1 cellular context compared by ENCODE assay signal in the genomic region with DNA sequence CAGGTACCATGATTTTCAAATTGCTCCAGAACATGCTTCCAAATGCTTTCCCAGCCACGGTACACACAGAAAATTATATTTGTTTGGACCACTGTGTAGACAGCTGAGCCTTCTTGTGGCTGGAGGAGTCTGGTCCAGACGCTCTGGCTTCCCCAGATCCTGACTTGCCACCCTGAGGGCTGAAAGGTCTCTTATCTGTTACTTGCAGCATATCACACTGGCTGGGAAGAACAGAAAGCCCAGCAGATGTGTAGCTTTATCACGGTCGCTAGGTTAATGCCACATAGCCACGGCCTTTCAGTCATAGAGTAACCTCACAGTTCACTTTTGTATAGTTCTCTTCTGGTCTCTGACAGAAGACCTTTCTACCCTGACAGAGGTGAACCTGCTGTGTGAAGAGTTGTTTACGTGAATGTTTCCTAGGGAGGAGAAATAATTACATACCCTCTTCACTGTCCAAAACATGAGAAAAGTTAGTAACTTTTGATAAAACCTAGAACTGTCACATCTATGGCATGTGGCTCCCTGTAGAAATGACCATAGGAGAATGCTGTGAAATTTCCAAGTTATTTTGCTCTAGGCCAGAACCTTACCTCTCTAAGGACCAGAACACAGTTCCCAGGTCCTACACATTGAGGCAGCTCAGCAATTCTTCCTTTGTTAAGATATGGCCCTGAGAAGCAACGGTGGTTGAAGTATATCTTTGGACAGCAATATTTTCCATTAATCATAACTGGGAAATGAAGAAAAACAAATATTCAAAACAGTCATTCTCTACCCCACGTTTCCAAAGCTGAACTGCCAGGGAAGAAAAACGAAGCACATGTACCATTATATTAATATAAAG.
TF ChIP-seq lines count a peak whose summit lies in the region.

No MANE protein-coding gene starts in this region.

TF ChIP-seq in K562, 482 proteins besides CTCF, POLR2A, EP300 and RAD21 (continued from another document and continues in another):
- TF ChIP-seq, protein P1, sequence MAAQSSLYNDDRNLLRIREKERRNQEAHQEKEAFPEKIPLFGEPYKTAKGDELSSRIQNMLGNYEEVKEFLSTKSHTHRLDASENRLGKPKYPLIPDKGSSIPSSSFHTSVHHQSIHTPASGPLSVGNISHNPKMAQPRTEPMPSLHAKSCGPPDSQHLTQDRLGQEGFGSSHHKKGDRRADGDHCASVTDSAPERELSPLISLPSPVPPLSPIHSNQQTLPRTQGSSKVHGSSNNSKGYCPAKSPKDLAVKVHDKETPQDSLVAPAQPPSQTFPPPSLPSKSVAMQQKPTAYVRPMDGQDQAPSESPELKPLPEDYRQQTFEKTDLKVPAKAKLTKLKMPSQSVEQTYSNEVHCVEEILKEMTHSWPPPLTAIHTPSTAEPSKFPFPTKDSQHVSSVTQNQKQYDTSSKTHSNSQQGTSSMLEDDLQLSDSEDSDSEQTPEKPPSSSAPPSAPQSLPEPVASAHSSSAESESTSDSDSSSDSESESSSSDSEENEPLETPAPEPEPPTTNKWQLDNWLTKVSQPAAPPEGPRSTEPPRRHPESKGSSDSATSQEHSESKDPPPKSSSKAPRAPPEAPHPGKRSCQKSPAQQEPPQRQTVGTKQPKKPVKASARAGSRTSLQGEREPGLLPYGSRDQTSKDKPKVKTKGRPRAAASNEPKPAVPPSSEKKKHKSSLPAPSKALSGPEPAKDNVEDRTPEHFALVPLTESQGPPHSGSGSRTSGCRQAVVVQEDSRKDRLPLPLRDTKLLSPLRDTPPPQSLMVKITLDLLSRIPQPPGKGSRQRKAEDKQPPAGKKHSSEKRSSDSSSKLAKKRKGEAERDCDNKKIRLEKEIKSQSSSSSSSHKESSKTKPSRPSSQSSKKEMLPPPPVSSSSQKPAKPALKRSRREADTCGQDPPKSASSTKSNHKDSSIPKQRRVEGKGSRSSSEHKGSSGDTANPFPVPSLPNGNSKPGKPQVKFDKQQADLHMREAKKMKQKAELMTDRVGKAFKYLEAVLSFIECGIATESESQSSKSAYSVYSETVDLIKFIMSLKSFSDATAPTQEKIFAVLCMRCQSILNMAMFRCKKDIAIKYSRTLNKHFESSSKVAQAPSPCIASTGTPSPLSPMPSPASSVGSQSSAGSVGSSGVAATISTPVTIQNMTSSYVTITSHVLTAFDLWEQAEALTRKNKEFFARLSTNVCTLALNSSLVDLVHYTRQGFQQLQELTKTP (IDR thresholded peaks at IDR 0.05; ENCODE audit: low read depth in 1 of 2, partially characterized antibody in 2 of 2) = no peak
- TF ChIP-seq SMC3 (conservative IDR thresholded peaks at IDR 0.05; ENCODE audit: insufficient read depth, low read depth, low read length) = no peak
- TF ChIP-seq ZNF589 (CRISPR knock-in tag; IDR thresholded peaks at IDR 0.05; ENCODE audit: low read depth) = 0 out of 2 replicates have a peak, but pooled peaks have one; percentile 41
- 0 out of 4 replicates have a peak, but pooled peaks of 1 of the 2 experiments have one; percentile 50 for TF ChIP-seq TEAD1 (CRISPR knock-in tag; IDR thresholded peaks at IDR 0.05)
- no peak; the same call in 1 of the 2 replicates for TF ChIP-seq FOSL1 (tag; conservative IDR thresholded peaks at IDR 0.05)
- TF ChIP-seq HMG20B (CRISPR knock-in tag; IDR thresholded peaks at IDR 0.05) = no peak
- TF ChIP-seq, protein P2, sequence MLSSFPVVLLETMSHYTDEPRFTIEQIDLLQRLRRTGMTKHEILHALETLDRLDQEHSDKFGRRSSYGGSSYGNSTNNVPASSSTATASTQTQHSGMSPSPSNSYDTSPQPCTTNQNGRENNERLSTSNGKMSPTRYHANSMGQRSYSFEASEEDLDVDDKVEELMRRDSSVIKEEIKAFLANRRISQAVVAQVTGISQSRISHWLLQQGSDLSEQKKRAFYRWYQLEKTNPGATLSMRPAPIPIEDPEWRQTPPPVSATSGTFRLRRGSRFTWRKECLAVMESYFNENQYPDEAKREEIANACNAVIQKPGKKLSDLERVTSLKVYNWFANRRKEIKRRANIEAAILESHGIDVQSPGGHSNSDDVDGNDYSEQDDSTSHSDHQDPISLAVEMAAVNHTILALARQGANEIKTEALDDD (IDR thresholded peaks at IDR 0.05) = peak; percentile 56; the same call in 1 of the 2 replicates
- no peak for TF ChIP-seq CCNT2 (IDR thresholded peaks at IDR 0.05; ENCODE audit: borderline replicate concordance, extremely low read depth, insufficient read length, low read depth, low read length)
- TF ChIP-seq, protein P3, sequence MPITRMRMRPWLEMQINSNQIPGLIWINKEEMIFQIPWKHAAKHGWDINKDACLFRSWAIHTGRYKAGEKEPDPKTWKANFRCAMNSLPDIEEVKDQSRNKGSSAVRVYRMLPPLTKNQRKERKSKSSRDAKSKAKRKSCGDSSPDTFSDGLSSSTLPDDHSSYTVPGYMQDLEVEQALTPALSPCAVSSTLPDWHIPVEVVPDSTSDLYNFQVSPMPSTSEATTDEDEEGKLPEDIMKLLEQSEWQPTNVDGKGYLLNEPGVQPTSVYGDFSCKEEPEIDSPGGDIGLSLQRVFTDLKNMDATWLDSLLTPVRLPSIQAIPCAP (CRISPR knock-in tag; IDR thresholded peaks at IDR 0.05; ENCODE audit: borderline replicate concordance) = no peak
- TF ChIP-seq TARDBP (IDR thresholded peaks at IDR 0.05) = no peak
- TF ChIP-seq, protein P4, sequence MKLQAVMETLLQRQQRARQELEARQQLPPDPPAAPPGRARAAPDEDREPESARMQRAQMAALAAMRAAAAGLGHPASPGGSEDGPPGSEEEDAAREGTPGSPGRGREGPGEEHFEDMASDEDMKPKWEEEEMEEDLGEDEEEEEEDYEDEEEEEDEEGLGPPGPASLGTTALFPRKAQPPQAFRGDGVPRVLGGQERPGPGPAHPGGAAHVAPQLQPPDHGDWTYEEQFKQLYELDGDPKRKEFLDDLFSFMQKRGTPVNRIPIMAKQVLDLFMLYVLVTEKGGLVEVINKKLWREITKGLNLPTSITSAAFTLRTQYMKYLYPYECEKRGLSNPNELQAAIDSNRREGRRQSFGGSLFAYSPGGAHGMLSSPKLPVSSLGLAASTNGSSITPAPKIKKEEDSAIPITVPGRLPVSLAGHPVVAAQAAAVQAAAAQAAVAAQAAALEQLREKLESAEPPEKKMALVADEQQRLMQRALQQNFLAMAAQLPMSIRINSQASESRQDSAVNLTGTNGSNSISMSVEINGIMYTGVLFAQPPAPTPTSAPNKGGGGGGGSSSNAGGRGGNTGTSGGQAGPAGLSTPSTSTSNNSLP (IDR thresholded peaks at IDR 0.05; ENCODE audit: borderline replicate concordance, low read depth, low read length) = peak; percentile 82; the same call in 1 of the 2 replicates
- TF ChIP-seq YBX1 (IDR thresholded peaks at IDR 0.05) = no peak
- no peak for TF ChIP-seq ASH1L (IDR thresholded peaks at IDR 0.05; ENCODE audit: borderline replicate concordance, low read depth, partially characterized antibody)
- TF ChIP-seq HOXB6 (CRISPR knock-in tag; IDR thresholded peaks at IDR 0.05; ENCODE audit: borderline replicate concordance) = no peak
- TF ChIP-seq RHOXF2B (CRISPR knock-in tag; conservative IDR thresholded peaks at IDR 0.05) = no peak
- no peak for TF ChIP-seq PTBP1 (IDR thresholded peaks at IDR 0.05; ENCODE audit: low read depth, low read length)
- peak; percentile 74 for TF ChIP-seq BCOR (IDR thresholded peaks at IDR 0.05)
- TF ChIP-seq ZBTB8A (IDR thresholded peaks at IDR 0.05; ENCODE audit: partially characterized antibody) = no peak
- TF ChIP-seq MTA3 (IDR thresholded peaks at IDR 0.05; ENCODE audit: borderline replicate concordance) = peak; percentile 49; the same call in 1 of the 2 replicates
- TF ChIP-seq ARID1B (IDR thresholded peaks at IDR 0.05) = peak; percentile 97
- TF ChIP-seq ZNF75A (CRISPR knock-in tag; IDR thresholded peaks at IDR 0.05) = no peak
- peak; percentile 72; the same call in 1 of the 2 replicates for TF ChIP-seq DMBX1 (CRISPR knock-in tag; IDR thresholded peaks at IDR 0.05; ENCODE audit: borderline replicate concordance)
- peak; percentile 33; the same call in 1 of the 2 replicates for TF ChIP-seq MBD2 (IDR thresholded peaks at IDR 0.05; ENCODE audit: borderline replicate concordance, low read depth)
- TF ChIP-seq E2F5 (CRISPR knock-in tag; IDR thresholded peaks at IDR 0.05) = no peak
- TF ChIP-seq MYC (IDR thresholded peaks at IDR 0.05; ENCODE audit: low read depth, low read length) = no peak
- no peak for TF ChIP-seq MYC (CRISPR knock-in tag; IDR thresholded peaks at IDR 0.05; ENCODE audit: borderline replicate concordance, low read depth)
- TF ChIP-seq RERE (CRISPR knock-in tag; IDR thresholded peaks at IDR 0.05; ENCODE audit: borderline replicate concordance) = no peak
- TF ChIP-seq ZEB2 (IDR thresholded peaks at IDR 0.05) = peak; percentile 37; the same call in 1 of the 2 replicates
- peak; percentile 65 to 91; a peak in 3 of 4 replicates for TF ChIP-seq TBL1XR1 (IDR thresholded peaks at IDR 0.05; ENCODE audit: low read length in 2 of 2)
- 0 out of 2 replicates have a peak, but pooled peaks have one; percentile 51 for TF ChIP-seq ZNF644 (tag; IDR thresholded peaks at IDR 0.05; ENCODE audit: low read depth)
- TF ChIP-seq PML (IDR thresholded peaks at IDR 0.05; ENCODE audit: low read length) = peak; percentile 93
- TF ChIP-seq, protein P5, sequence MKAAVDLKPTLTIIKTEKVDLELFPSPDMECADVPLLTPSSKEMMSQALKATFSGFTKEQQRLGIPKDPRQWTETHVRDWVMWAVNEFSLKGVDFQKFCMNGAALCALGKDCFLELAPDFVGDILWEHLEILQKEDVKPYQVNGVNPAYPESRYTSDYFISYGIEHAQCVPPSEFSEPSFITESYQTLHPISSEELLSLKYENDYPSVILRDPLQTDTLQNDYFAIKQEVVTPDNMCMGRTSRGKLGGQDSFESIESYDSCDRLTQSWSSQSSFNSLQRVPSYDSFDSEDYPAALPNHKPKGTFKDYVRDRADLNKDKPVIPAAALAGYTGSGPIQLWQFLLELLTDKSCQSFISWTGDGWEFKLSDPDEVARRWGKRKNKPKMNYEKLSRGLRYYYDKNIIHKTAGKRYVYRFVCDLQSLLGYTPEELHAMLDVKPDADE (conservative IDR thresholded peaks at IDR 0.05; ENCODE audit: control insufficient read depth, low read depth, low read length) = peak; percentile 45; the same call in 1 of the 2 replicates
- TF ChIP-seq ZNF395 (CRISPR knock-in tag; IDR thresholded peaks at IDR 0.05) = no peak
- TF ChIP-seq SMARCE1 (IDR thresholded peaks at IDR 0.05) = peak; percentile 88
- TF ChIP-seq, protein P6, sequence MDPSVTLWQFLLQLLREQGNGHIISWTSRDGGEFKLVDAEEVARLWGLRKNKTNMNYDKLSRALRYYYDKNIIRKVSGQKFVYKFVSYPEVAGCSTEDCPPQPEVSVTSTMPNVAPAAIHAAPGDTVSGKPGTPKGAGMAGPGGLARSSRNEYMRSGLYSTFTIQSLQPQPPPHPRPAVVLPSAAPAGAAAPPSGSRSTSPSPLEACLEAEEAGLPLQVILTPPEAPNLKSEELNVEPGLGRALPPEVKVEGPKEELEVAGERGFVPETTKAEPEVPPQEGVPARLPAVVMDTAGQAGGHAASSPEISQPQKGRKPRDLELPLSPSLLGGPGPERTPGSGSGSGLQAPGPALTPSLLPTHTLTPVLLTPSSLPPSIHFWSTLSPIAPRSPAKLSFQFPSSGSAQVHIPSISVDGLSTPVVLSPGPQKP (CRISPR knock-in tag; IDR thresholded peaks at IDR 0.05) = no peak
- TF ChIP-seq TAF9B (IDR thresholded peaks at IDR 0.05; ENCODE audit: partially characterized antibody) = no peak
